17 cellular contexts compared by ENCODE assay signal in genomic region chr11:78926633-78927347, GRCh38.
"Had no signal": no experiment of that assay in that cellular context is flagged by ENCODE, and none has a peak within 500 bp of the region (broad histone marks: within the 10 kb centered on the region; RNA-seq: fewer than 3 reads in every experiment).

No MANE protein-coding gene starts in this region.

- H3K27me3 ChIP-seq: adrenal gland, body of pancreas, gastrocnemius medialis had no signal

- H3K27ac Mint-ChIP-seq: activated B cell treated with CpG ODN at 0.5 μM for 24 hours; activated CD4-positive, alpha-beta T cell treated with anti-CD3 and anti-CD28 coated beads, Interleukin-2, amount 10 ng/mL, durations not matched to agents 7 days and 5 days; activated naive CD4-positive, alpha-beta T cell treated with anti-CD3 and anti-CD28 coated beads, Interleukin-2, amount 10 ng/mL, durations not matched to agents 7 days and 5 days; activated T-helper 2 cell treated with anti-CD3 and anti-CD28 coated beads, Interferon-gamma antibody, Interleukin-2, Interleukin-4, amounts not matched to agents 10 μg/mL and 5 μg/mL and 100 μg/mL, durations not matched to agents 14 hours and 24 hours and 36 hours; dendritic cell treated with granulocyte-macrophage colony-stimulating factor and Interleukin-4, amounts not matched to agents 40 ng/mL and 50 ng/mL, for 4 days; progenitor cell of endocrine pancreas had no signal

- DNase-seq: activated B cell treated with CpG ODN at 0.5 μM for 24 hours; activated CD4-positive, alpha-beta T cell treated with anti-CD3 and anti-CD28 coated beads, Interleukin-2, amount 10 ng/mL, durations not matched to agents 7 days and 5 days; activated naive CD4-positive, alpha-beta T cell treated with anti-CD3 and anti-CD28 coated beads, Interleukin-2, amount 10 ng/mL, durations not matched to agents 7 days and 5 days; activated T-cell treated with anti-CD3 and anti-CD28 coated beads for 4 hours; adrenal gland; body of pancreas; gastrocnemius medialis; right cardiac atrium; small intestine; T-helper 2 cell; trophoblast cell had no signal

- FAIRE-seq: small intestine, TTC549 had no signal

- H3K36me3 Mint-ChIP-seq: activated naive CD4-positive, alpha-beta T cell treated with anti-CD3 and anti-CD28 coated beads, Interleukin-2, amount 10 ng/mL, durations not matched to agents 7 days and 5 days had no signal

- H3K27me3 Mint-ChIP-seq: progenitor cell of endocrine pancreas had no signal

- ATAC-seq: body of pancreas, esophagus mucosa, gastrocnemius medialis, right cardiac atrium had no signal

- H3K4me3 ChIP-seq: adrenal gland, body of pancreas, gastrocnemius medialis had no signal

- H3K9me3 Mint-ChIP-seq: activated B cell treated with CpG ODN at 0.5 μM for 24 hours; activated CD4-positive, alpha-beta T cell treated with anti-CD3 and anti-CD28 coated beads, Interleukin-2, amount 10 ng/mL, durations not matched to agents 7 days and 5 days; activated naive CD4-positive, alpha-beta T cell treated with anti-CD3 and anti-CD28 coated beads, Interleukin-2, amount 10 ng/mL, durations not matched to agents 7 days and 5 days; activated T-helper 2 cell treated with anti-CD3 and anti-CD28 coated beads, Interferon-gamma antibody, Interleukin-2, Interleukin-4, amounts not matched to agents 10 μg/mL and 5 μg/mL and 100 μg/mL, durations not matched to agents 14 hours and 24 hours and 36 hours; dendritic cell treated with granulocyte-macrophage colony-stimulating factor and Interleukin-4, amounts not matched to agents 40 ng/mL and 50 ng/mL, for 4 days had no signal

- H3K4me1 Mint-ChIP-seq: activated B cell treated with CpG ODN at 0.5 μM for 24 hours; activated CD4-positive, alpha-beta T cell treated with anti-CD3 and anti-CD28 coated beads, Interleukin-2, amount 10 ng/mL, durations not matched to agents 7 days and 5 days; activated naive CD4-positive, alpha-beta T cell treated with anti-CD3 and anti-CD28 coated beads, Interleukin-2, amount 10 ng/mL, durations not matched to agents 7 days and 5 days had no signal

- H3K36me3 ChIP-seq: adrenal gland, gastrocnemius medialis, neutrophil had no signal

- H3K4me3 Mint-ChIP-seq: activated B cell treated with CpG ODN at 0.5 μM for 24 hours; activated CD4-positive, alpha-beta T cell treated with anti-CD3 and anti-CD28 coated beads, Interleukin-2, amount 10 ng/mL, durations not matched to agents 7 days and 5 days; activated naive CD4-positive, alpha-beta T cell treated with anti-CD3 and anti-CD28 coated beads, Interleukin-2, amount 10 ng/mL, durations not matched to agents 7 days and 5 days; dendritic cell treated with granulocyte-macrophage colony-stimulating factor and Interleukin-4, amounts not matched to agents 40 ng/mL and 50 ng/mL, for 4 days had no signal
